ENCODE assay signal across 17 cellular contexts in the genomic region with DNA sequence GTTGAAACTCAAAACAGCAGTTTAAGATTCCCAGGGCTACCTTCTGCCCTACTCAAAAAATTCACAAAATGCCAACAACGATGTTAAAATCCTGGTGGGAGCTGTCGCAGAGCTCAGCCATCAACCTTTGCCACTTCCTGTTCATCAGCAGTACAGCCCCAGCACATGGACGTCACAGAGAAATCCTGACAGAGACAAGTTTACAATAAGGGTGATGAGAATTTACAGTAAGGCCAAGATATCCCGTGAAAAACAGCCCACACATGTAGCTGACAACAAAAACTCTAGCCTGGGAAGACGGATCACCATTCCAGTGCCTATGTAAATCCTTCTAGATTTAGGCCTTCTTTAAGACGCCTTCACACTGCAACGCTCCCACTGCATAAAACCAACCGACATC. TPM values are rescaled to one million over a fixed set of nuclear protein-coding genes. Genes with fewer than 3 reads are reported as not detected.
DNase-seq lines count a peak whose midpoint lies in the region; ATAC-seq and TF ChIP-seq lines count a peak whose summit lies in the region.
"Had no signal": no experiment of that assay in that cellular context is flagged by ENCODE, and none has a peak within 500 bp of the region (broad histone marks: within the 10 kb centered on the region; RNA-seq: fewer than 3 reads in every experiment).

No MANE protein-coding gene starts in this region.

- H3K27ac Mint-ChIP-seq in T-helper 1 cell treated with Interleukin-12 subunit alpha and Interleukin-12 subunit beta and Interleukin-4 antibody, amounts not matched to agents 30 μg/mL and 1 μg/mL, for 36 hours = peak overlapping the region; percentile 2
- H3K27ac Mint-ChIP-seq: endodermal cell had no signal

- 44% methylated on average over 6 of the region's 8 CpGs for WGBS in esophagus muscularis mucosa
- 48 to 58% methylated on average over 8 of the region's 8 CpGs for WGBS in sigmoid colon, 2 donors

- H3K27ac ChIP-seq in esophagus muscularis mucosa (replicated peaks in 1 of 4) (peak overlapping the region; percentile 62 to 82 (median 73)), sigmoid colon (peak overlapping the region; percentile 35 to 79 (median 58))
- H3K27ac ChIP-seq: 22Rv1 had no signal

- H3K4me1 ChIP-seq in esophagus muscularis mucosa = peaks cover 41 to 94% (median 88%) of the 10 kb centered on the region in 4 donors
- peaks cover 0 to 89% (median 67%) of the 10 kb centered on the region in 4 donors for H3K4me1 ChIP-seq in sigmoid colon

- H3K4me3 Mint-ChIP-seq in T-helper 1 cell treated with Interleukin-12 subunit alpha and Interleukin-12 subunit beta and Interleukin-4 antibody, amounts not matched to agents 30 μg/mL and 1 μg/mL, for 36 hours = no peak overlapping the region
- H3K4me3 Mint-ChIP-seq: endodermal cell, neural crest cell had no signal

- H3K4me3 ChIP-seq in esophagus muscularis mucosa (no peak overlapping the region), sigmoid colon (no peak overlapping the region)
- H3K4me3 ChIP-seq: body of pancreas had no signal

- no peak for TF ChIP-seq CTCF in esophagus muscularis mucosa (IDR thresholded peaks at IDR 0.05)
- TF ChIP-seq CTCF in sigmoid colon (IDR thresholded peaks at IDR 0.05) = no peak

- TF ChIP-seq POLR2A in esophagus muscularis mucosa (IDR thresholded peaks at IDR 0.05; ENCODE audit: low read depth) = no peak
- no peak for TF ChIP-seq POLR2A in sigmoid colon (IDR thresholded peaks at IDR 0.05)

- peaks cover 29% of the 10 kb centered on the region for H3K4me1 Mint-ChIP-seq in T-helper 1 cell treated with Interleukin-12 subunit alpha and Interleukin-12 subunit beta and Interleukin-4 antibody, amounts not matched to agents 30 μg/mL and 1 μg/mL, for 36 hours (ENCODE audit: low read depth)

- H3K9me3 Mint-ChIP-seq in T-helper 1 cell treated with Interleukin-12 subunit alpha and Interleukin-12 subunit beta and Interleukin-4 antibody, amounts not matched to agents 30 μg/mL and 1 μg/mL, for 36 hours = no peaks in the 10 kb centered on the region
- H3K9me3 Mint-ChIP-seq: endodermal cell, neural crest cell had no signal

- H3K36me3 ChIP-seq in esophagus muscularis mucosa = peaks cover 10 to 83% (median 56%) of the 10 kb centered on the region in 4 donors
- peaks cover 4 to 65% (median 37%) of the 10 kb centered on the region in 4 donors for H3K36me3 ChIP-seq in sigmoid colon

- H3K27me3 Mint-ChIP-seq in T-helper 1 cell treated with Interleukin-12 subunit alpha and Interleukin-12 subunit beta and Interleukin-4 antibody, amounts not matched to agents 30 μg/mL and 1 μg/mL, for 36 hours (ENCODE audit: low read depth) = no peaks in the 10 kb centered on the region

- TF ChIP-seq EP300 in esophagus muscularis mucosa (IDR thresholded peaks at IDR 0.05) (peak; percentile 42), sigmoid colon (IDR thresholded peaks at IDR 0.05) (peak in 1 of 4 donors; percentile 12)

- intact Hi-C loops in esophagus muscularis mucosa (cut with DNase I) (no loop called here), sigmoid colon (cut with DNase I) (loop anchor here (2.0 kb wide), 1 partner anchor 17 kb away; no protein-coding TSS in a partner anchor)

- H3K27me3 ChIP-seq in esophagus muscularis mucosa (no peaks in the 10 kb centered on the region), sigmoid colon (no peaks in the 10 kb centered on the region)
- H3K27me3 ChIP-seq: body of pancreas had no signal

- no peak for ATAC-seq in GM21576 (IDR thresholded peaks at IDR 0.05; ENCODE audit: unreplicated experiment)
- ATAC-seq in HG03378 (IDR thresholded peaks at IDR 0.05; ENCODE audit: unreplicated experiment) = no peak
- ATAC-seq in GM21619 (IDR thresholded peaks at IDR 0.05; ENCODE audit: unreplicated experiment) = no peak
- ATAC-seq: body of pancreas, left colon had no signal

- H3K36me3 Mint-ChIP-seq in T-helper 1 cell treated with Interleukin-12 subunit alpha and Interleukin-12 subunit beta and Interleukin-4 antibody, amounts not matched to agents 30 μg/mL and 1 μg/mL, for 36 hours (ENCODE audit: low read depth) = peaks cover 46% of the 10 kb centered on the region

- H3K9me3 ChIP-seq in esophagus muscularis mucosa = no peaks in the 10 kb centered on the region
- no peaks in the 10 kb centered on the region for H3K9me3 ChIP-seq in sigmoid colon
- H3K9me3 ChIP-seq: body of pancreas had no signal

- DNase-seq in T-helper 1 cell (no peak), esophagus muscularis mucosa (ENCODE audit: extremely low spot score) (no peak), sigmoid colon (peak; percentile 47)
- DNase-seq: activated CD8-positive, alpha-beta memory T cell treated with anti-CD3 and anti-CD28 coated beads, Interleukin-2, amount 50 U/mL, for 48 hours; body of pancreas; endodermal cell; left colon; NCI-H1436 treated with DMSO at 0.1 percent for 48 hours; NCI-H748 treated with DMSO at 0.1 percent for 48 hours; SHP77 had no signal

TF ChIP-seq in PFSK-1, 5 proteins besides CTCF, POLR2A, EP300 and RAD21:
- TF ChIP-seq TAF1 (IDR thresholded peaks at IDR 0.05; ENCODE audit: borderline replicate concordance, insufficient read depth, low read length) = no peak
- TF ChIP-seq FOXP2 (optimal IDR thresholded peaks at IDR 0.05; ENCODE audit: borderline replicate concordance, extremely low read depth, extremely low read length, insufficient read depth) = no peak
- TF ChIP-seq SIN3A (IDR thresholded peaks at IDR 0.05; ENCODE audit: borderline replicate concordance, insufficient read depth, low read length) = no peak
- peak; percentile 9; the same call in 1 of the 2 replicates for TF ChIP-seq POLR2AphosphoS5 (IDR thresholded peaks at IDR 0.05; ENCODE audit: low read depth, low read length)

RNA-seq across cellular contexts. Expression of a gene that starts 18.8 kb away (rescaled TPM):
- 319 TPM for polyA plus RNA-seq in PFSK-1 (2012; ENCODE audit: insufficient read length, low read depth)
- 100 to 1,000 TPM in 2 of 4 donors, 10 to 100 TPM in 2; 78.5 to 135 (median 112) TPM for total RNA-seq in esophagus muscularis mucosa
- 10 to 100 TPM; 68.8 to 84.2 (median 83.4) TPM for total RNA-seq in sigmoid colon
- 10 to 100 TPM; 25.2 to 71.2 (median 30.1) TPM for polyA plus RNA-seq in sigmoid colon
